ENCODE assay signal across 19 cellular contexts in the genomic region with DNA sequence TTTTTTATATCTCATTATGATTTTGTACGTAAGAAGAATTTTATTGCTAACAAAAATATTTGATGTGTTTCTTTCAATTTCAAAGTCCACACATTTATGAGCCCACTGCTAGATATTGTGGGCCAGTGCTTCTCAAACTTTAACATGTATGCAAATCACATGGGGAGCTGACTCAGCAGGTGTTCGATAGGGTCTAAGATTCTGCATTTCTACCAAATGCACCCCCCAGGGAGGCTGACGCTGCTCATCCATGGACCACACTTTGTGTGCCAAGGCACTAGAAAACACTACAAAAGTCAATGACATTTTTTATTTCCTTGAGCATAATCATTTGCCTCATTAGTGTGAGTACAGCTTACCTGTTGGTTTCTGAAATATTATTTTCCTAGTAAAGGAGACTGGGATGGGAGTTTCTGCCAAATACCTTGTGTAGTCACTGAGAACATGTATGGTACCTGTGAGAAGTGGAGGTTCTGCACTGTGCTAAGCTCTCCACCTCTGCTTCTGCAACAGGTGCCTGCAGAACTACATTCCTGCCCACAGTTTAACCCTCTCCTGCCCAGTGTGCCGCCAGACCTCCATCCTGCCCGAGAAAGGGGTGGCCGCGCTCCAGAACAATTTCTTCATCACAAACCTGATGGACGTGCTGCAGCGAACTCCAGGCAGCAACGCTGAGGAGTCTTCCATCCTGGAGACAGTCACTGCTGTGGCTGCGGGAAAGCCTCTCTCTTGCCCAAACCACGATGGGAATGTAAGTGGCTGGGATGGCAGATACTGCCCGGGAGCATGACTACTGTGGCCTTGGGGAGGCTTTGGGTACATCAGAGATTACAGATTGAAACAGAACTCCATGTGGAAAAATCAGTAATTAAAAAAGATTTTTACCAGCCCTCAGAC.
DNase-seq lines count a peak whose midpoint lies in the region; ATAC-seq, FAIRE-seq and TF ChIP-seq lines count a peak whose summit lies in the region.
"Had no signal": no experiment of that assay in that cellular context is flagged by ENCODE, and none has a peak within 500 bp of the region (broad histone marks: within the 10 kb centered on the region; RNA-seq: fewer than 3 reads in every experiment).

No MANE protein-coding gene starts in this region.

- TF ChIP-seq POLR2A in A549 (IDR thresholded peaks at IDR 0.05; ENCODE audit: low read length) (no peak), IMR-90 (IDR thresholded peaks at IDR 0.05; ENCODE audit: low read depth, low read length) (no peak), esophagus muscularis mucosa (IDR thresholded peaks at IDR 0.05; ENCODE audit: low read depth) (no peak)

- no peaks in the 10 kb centered on the region for H3K4me1 Mint-ChIP-seq in osteocyte (ENCODE audit: unreplicated experiment)

- no peaks in the 10 kb centered on the region for H3K9me3 Mint-ChIP-seq in osteocyte (ENCODE audit: unreplicated experiment)

- peaks cover 22% of the 10 kb centered on the region for H3K36me3 Mint-ChIP-seq in osteocyte (ENCODE audit: unreplicated experiment)

- in situ Hi-C loops in IMR-90 (cut with MboI; ENCODE audit: low sequenced_read_pairs) = no loop called here

- no peaks in the 10 kb centered on the region for H3K27me3 Mint-ChIP-seq in osteocyte (ENCODE audit: unreplicated experiment)
- H3K27me3 Mint-ChIP-seq: CD4-positive, alpha-beta memory T cell had no signal

- H3K27me3 ChIP-seq in IMR-90 (ENCODE audit: control insufficient read depth, insufficient read depth, low read length) = no peaks in the 10 kb centered on the region
- no peaks in the 10 kb centered on the region for H3K27me3 ChIP-seq in esophagus muscularis mucosa
- no peaks in the 10 kb centered on the region for H3K27me3 ChIP-seq in trophoblast cell (ENCODE audit: insufficient read depth, low read length)
- H3K27me3 ChIP-seq in SK-N-SH (ENCODE audit: insufficient read depth) = no peaks in the 10 kb centered on the region
- H3K27me3 ChIP-seq in PC-9 (ENCODE audit: insufficient read depth, low read depth) = no peaks in the 10 kb centered on the region

- H2AFZ ChIP-seq in IMR-90 (replicated peaks; ENCODE audit: low read length, poor library complexity) = no peak overlapping the region
- no peak overlapping the region for H2AFZ ChIP-seq in trophoblast cell (ENCODE audit: insufficient read depth, low read length, poor library complexity)
- no peak overlapping the region for H2AFZ ChIP-seq in SK-N-SH (ENCODE audit: low read depth)
- H2AFZ ChIP-seq in PC-9 = no peak overlapping the region

- ATAC-seq in A549 = no peak
- ATAC-seq in IMR-90 (ENCODE audit: low read depth) = no peak
- ATAC-seq in left ventricle myocardium superior = no peak
- ATAC-seq: GM12878, HCT116, Right ventricle myocardium inferior had no signal

- no peak for TF ChIP-seq CTCF in A549 (IDR thresholded peaks at IDR 0.05)
- TF ChIP-seq CTCF in IMR-90 (conservative IDR thresholded peaks at IDR 0.05; ENCODE audit: low read depth, low read length) = no peak
- TF ChIP-seq CTCF in esophagus muscularis mucosa (IDR thresholded peaks at IDR 0.05) = no peak
- TF ChIP-seq CTCF in osteocyte (IDR thresholded peaks at IDR 0.05) = no peak
- no peak for TF ChIP-seq CTCF in SK-N-SH (IDR thresholded peaks at IDR 0.05)
- no peak for TF ChIP-seq CTCF in PC-9 (conservative IDR thresholded peaks at IDR 0.05)

- H3K27ac ChIP-seq in A549 (no peak overlapping the region), IMR-90 (ENCODE audit: insufficient read depth, low read length) (no peak overlapping the region), esophagus muscularis mucosa (replicated peaks in 1 of 4) (no peak overlapping the region), trophoblast cell (ENCODE audit: low read depth, low read length) (no peak overlapping the region), SK-N-SH (ENCODE audit: low read depth in 2 of 2, low read length in 1 of 2) (no peak overlapping the region), PC-9 (no peak overlapping the region)

- H3K56ac ChIP-seq in IMR-90 (ENCODE audit: extremely low read depth, insufficient read depth, low read length) = no peak overlapping the region

- H3K27ac Mint-ChIP-seq in osteocyte (ENCODE audit: unreplicated experiment) = no peak overlapping the region
- H3K27ac Mint-ChIP-seq: CD4-positive, alpha-beta memory T cell had no signal

- H3F3A ChIP-seq in SK-N-SH (replicated peaks; ENCODE audit: insufficient read depth) = no peaks in the 10 kb centered on the region
- no peaks in the 10 kb centered on the region for H3F3A ChIP-seq in PC-9 (ENCODE audit: insufficient read depth, low read depth)

- H2BK120ac ChIP-seq in IMR-90 (ENCODE audit: low read depth, low read length) (no peak overlapping the region), trophoblast cell (ENCODE audit: insufficient read depth, low read length, poor library complexity) (no peak overlapping the region)

- H2AK5ac ChIP-seq in IMR-90 (ENCODE audit: low read depth, low read length) = no peak overlapping the region
- no peak overlapping the region for H2AK5ac ChIP-seq in trophoblast cell (ENCODE audit: low read length)

- BruUV-seq in IMR-90 (replicated peaks; lab: Mats Ljungman, UMichigan) (no TSS peak), PC-9 (replicated peaks; lab: Mats Ljungman, UMichigan) (no TSS peak)

- H3K79me2 ChIP-seq in trophoblast cell (ENCODE audit: control insufficient read depth, insufficient read depth, low read length, poor library complexity) (no peaks in the 10 kb centered on the region), SK-N-SH (ENCODE audit: insufficient read depth) (peaks cover 13% of the 10 kb centered on the region; the same call in 1 of the 2 replicates), PC-9 (ENCODE audit: low read depth) (peaks cover 5% of the 10 kb centered on the region; the same call in 1 of the 2 replicates)

- peaks cover 13% of the 10 kb centered on the region for H3K36me3 ChIP-seq in IMR-90 (ENCODE audit: control insufficient read depth, insufficient read depth, low read length)
- H3K36me3 ChIP-seq in esophagus muscularis mucosa = peaks cover 0 to 39% (median 17%) of the 10 kb centered on the region in 4 donors
- H3K36me3 ChIP-seq in trophoblast cell (ENCODE audit: control insufficient read depth in 1 of 2, insufficient read depth in 2 of 2, low read length in 2 of 2) = no peaks in the 10 kb centered on the region
- peaks cover 12 to 16% of the 10 kb centered on the region in 2 experiments for H3K36me3 ChIP-seq in SK-N-SH (replicated peaks in 1 of 2; ENCODE audit: control insufficient read depth in 1 of 2, insufficient read depth in 2 of 2, low read length in 1 of 2)
- 0 out of 2 replicates have a peak, but pooled peaks cover 4% of the 10 kb centered on the region for H3K36me3 ChIP-seq in PC-9 (ENCODE audit: low read depth)

- TF ChIP-seq RAD21 in A549 (conservative IDR thresholded peaks at IDR 0.05 in 1 of 2, IDR thresholded peaks at IDR 0.05 in 1 of 2) (no peak), IMR-90 (IDR thresholded peaks at IDR 0.05; ENCODE audit: low read length) (no peak), SK-N-SH (IDR thresholded peaks at IDR 0.05; ENCODE audit: low read length) (no peak)

- no peak overlapping the region for H3K23ac ChIP-seq in IMR-90 (ENCODE audit: low read depth, low read length)
- H3K23ac ChIP-seq in trophoblast cell (ENCODE audit: low read length) = no peak overlapping the region

- H4K91ac ChIP-seq in IMR-90 (ENCODE audit: insufficient read depth, low read depth, low read length) = no peak overlapping the region
- no peak overlapping the region for H4K91ac ChIP-seq in trophoblast cell (ENCODE audit: low read depth, low read length)

- no peak overlapping the region for H3K4me3 Mint-ChIP-seq in osteocyte (ENCODE audit: unreplicated experiment)
- H3K4me3 Mint-ChIP-seq: CD4-positive, alpha-beta memory T cell had no signal

- H2BK5ac ChIP-seq in IMR-90 (ENCODE audit: low read depth, low read length, poor library complexity, severe bottlenecking) (no peak overlapping the region), trophoblast cell (ENCODE audit: low read depth, low read length, poor library complexity) (no peak overlapping the region)

- H3K4ac ChIP-seq in IMR-90 (ENCODE audit: low read depth, low read length) (no peak overlapping the region), trophoblast cell (ENCODE audit: low read depth, low read length) (no peak overlapping the region)

- FAIRE-seq in A549 (lab: Jason Lieb, UNC) = no peak
- FAIRE-seq: GM12878, GM19239, RCC 7860 had no signal

- H4K8ac ChIP-seq in IMR-90 (ENCODE audit: low read depth in 2 of 2, low read length in 2 of 2) (no peak overlapping the region), trophoblast cell (ENCODE audit: low read depth, low read length) (no peak overlapping the region)

- dilution Hi-C loops in IMR-90 (cut with HindIII; ENCODE audit: low sequenced_read_pairs, unreplicated experiment) = no loop called here

- H3K4me2 ChIP-seq in A549 (no peak overlapping the region), IMR-90 (ENCODE audit: low read depth, low read length) (no peak overlapping the region), trophoblast cell (ENCODE audit: low read length) (no peak overlapping the region), SK-N-SH (no peak overlapping the region), PC-9 (no peak overlapping the region)

- no peak overlapping the region for H2BK20ac ChIP-seq in IMR-90 (ENCODE audit: low read depth, low read length)

- no peak overlapping the region for H3K9ac ChIP-seq in IMR-90 (ENCODE audit: low read depth, low read length)
- H3K9ac ChIP-seq in trophoblast cell (ENCODE audit: low read length) = no peak overlapping the region
- H3K9ac ChIP-seq in SK-N-SH = no peak overlapping the region

- no peak overlapping the region for H3K14ac ChIP-seq in IMR-90 (replicated peaks; ENCODE audit: low read depth, low read length)
- no peak overlapping the region for H3K14ac ChIP-seq in trophoblast cell (ENCODE audit: low read length)

- H3K9me3 ChIP-seq in A549 (no peaks in the 10 kb centered on the region), IMR-90 (ENCODE audit: control insufficient read depth, insufficient read depth, low read length) (no peaks in the 10 kb centered on the region), esophagus muscularis mucosa (no peaks in the 10 kb centered on the region), trophoblast cell (ENCODE audit: insufficient read depth, low read depth, low read length) (no peaks in the 10 kb centered on the region), SK-N-SH (no peaks in the 10 kb centered on the region), PC-9 (ENCODE audit: insufficient read depth, low read depth) (no peaks in the 10 kb centered on the region)

- peaks cover 2% of the 10 kb centered on the region; the same call in 1 of the 2 replicates for H3K9me1 ChIP-seq in IMR-90 (ENCODE audit: insufficient read depth, low read length)

- H2BK12ac ChIP-seq in trophoblast cell (ENCODE audit: low read length) = no peak overlapping the region

- TF ChIP-seq EP300 in A549 (IDR thresholded peaks at IDR 0.05) (no peak), esophagus muscularis mucosa (IDR thresholded peaks at IDR 0.05) (no peak), SK-N-SH (IDR thresholded peaks at IDR 0.05; ENCODE audit: borderline replicate concordance in 1 of 2, low read depth in 1 of 2, low read length in 1 of 2) (no peak)

- DNase-seq in A549 (ENCODE audit: low read depth in 1 of 2, low spot score in 1 of 2) (no peak), IMR-90 (no peak), esophagus muscularis mucosa (ENCODE audit: extremely low spot score) (peak; percentile 47), trophoblast cell (peak; percentile 8 to 53), osteocyte (ENCODE audit: extremely low spot score, unreplicated experiment) (no peak), left ventricle myocardium superior (no peak), SK-N-SH (no peak), PC-9 (no peak)
- DNase-seq: CD4-positive, alpha-beta memory T cell; DMS153; EL; KG1; NCI-H1930; NCI-H2171 treated with DMSO at 0.1 percent for 48 hours had no signal

- H3K9me2 ChIP-seq in SK-N-SH (no peaks in the 10 kb centered on the region), PC-9 (ENCODE audit: insufficient read depth) (no peaks in the 10 kb centered on the region)

- H4K12ac ChIP-seq in trophoblast cell (ENCODE audit: low read depth, low read length) = no peak overlapping the region

- H3K4me1 ChIP-seq in A549 (no peaks in the 10 kb centered on the region), IMR-90 (ENCODE audit: control insufficient read depth, insufficient read depth, low read length) (peaks cover 2% of the 10 kb centered on the region; the same call in 1 of the 2 replicates), esophagus muscularis mucosa (peaks cover 6 to 19% (median 10%) of the 10 kb centered on the region in 4 donors), trophoblast cell (ENCODE audit: control insufficient read depth in 1 of 2, insufficient read depth in 2 of 2, low read length in 2 of 2) (peaks cover 0 to 2% of the 10 kb centered on the region in 2 experiments), SK-N-SH (ENCODE audit: control insufficient read depth in 1 of 2, insufficient read depth in 2 of 2, low read depth in 1 of 2, low read length in 1 of 2) (peaks cover 0 to 3% of the 10 kb centered on the region in 2 experiments; a peak in 1 of 4 replicates), PC-9 (replicated peaks; ENCODE audit: insufficient read depth) (no peaks in the 10 kb centered on the region)

- H3K4me3 ChIP-seq in A549 (no peak overlapping the region), IMR-90 (ENCODE audit: insufficient read depth, low read depth, low read length) (no peak overlapping the region), esophagus muscularis mucosa (no peak overlapping the region), trophoblast cell (ENCODE audit: low read depth, low read length) (no peak overlapping the region), SK-N-SH (ENCODE audit: low read depth in 2 of 2, low read length in 1 of 2) (no peak overlapping the region), PC-9 (no peak overlapping the region)
- H3K4me3 ChIP-seq: GM12878 had no signal

- 72% methylated on average over 8 of the region's 13 CpGs for WGBS in A549 (ENCODE audit: missing lambda C conversion rate)
- no CpG with 5 or more reads among the region's 13 CpGs for WGBS in IMR-90 (ENCODE audit: extremely low coverage in 2 of 2, insufficient read length in 1 of 2), 2 experiments
- WGBS in esophagus muscularis mucosa = 92% methylated on average over 13 of the region's 13 CpGs
- WGBS in trophoblast cell (ENCODE audit: extremely low coverage, insufficient coverage, insufficient read length) = no CpG with 5 or more reads among the region's 13 CpGs
- WGBS in SK-N-SH (ENCODE audit: low lambda C conversion rate) = 88% methylated on average over 12 of the region's 13 CpGs

- H3K79me1 ChIP-seq in IMR-90 (ENCODE audit: low read depth in 1 of 2, low read length in 2 of 2) (peaks cover 0 to 26% of the 10 kb centered on the region in 2 experiments; a peak in 2 of 4 replicates), trophoblast cell (ENCODE audit: low read length) (no peaks in the 10 kb centered on the region)

- CTCF ChIA-PET in A549 (lab: Yijun Ruan, JAX) = interaction anchor here (0.8 to 0.9 kb wide), 2 partner anchors 20 to 52 kb away, joined by 3 read pairs; no protein-coding TSS in a partner anchor
- CTCF ChIA-PET in IMR-90 (lab: Yijun Ruan, JAX) = interaction anchor here (0.5 kb wide), 1 partner anchor 139 kb away, joined by 5 read pairs; no protein-coding TSS in a partner anchor
- CTCF ChIA-PET in SK-N-SH (lab: Yijun Ruan, JAX) = interaction anchor here (0.7 to 1.2 kb wide), 2 partner anchors 7 to 52 kb away, joined by 3 to 5 read pairs; no protein-coding TSS in a partner anchor
- CTCF ChIA-PET in PC-9 (lab: Charles Lee) = interaction anchor here (0.7 kb wide), 1 partner anchor 27 kb away, joined by 3 read pairs; no protein-coding TSS in a partner anchor

- H2AK9ac ChIP-seq in IMR-90 (replicated peaks; ENCODE audit: low read depth, low read length, poor library complexity) = no peak overlapping the region

- POLR2A ChIA-PET in A549 (lab: Yijun Ruan, JAX) = no interaction called here
- POLR2A ChIA-PET in IMR-90 (lab: Charles Lee; ENCODE audit: unreplicated experiment) = no interaction called here
- POLR2A ChIA-PET in SK-N-SH (lab: Yijun Ruan, JAX) = no interaction called here
- POLR2A ChIA-PET in PC-9 (lab: Charles Lee; ENCODE audit: unreplicated experiment) = no interaction called here

- intact Hi-C loops in IMR-90 (cut with micrococcal nuclease) = no loop called here
- intact Hi-C loops in esophagus muscularis mucosa (cut with DNase I) = no loop called here
- intact Hi-C loops in left ventricle myocardium superior (cut with micrococcal nuclease) = no loop called here
- intact Hi-C loops in PC-9 (cut with micrococcal nuclease; ENCODE audit: unreplicated experiment) = no loop called here

- H3K18ac ChIP-seq in IMR-90 (ENCODE audit: low read depth, low read length) = no peak overlapping the region
- no peak overlapping the region for H3K18ac ChIP-seq in trophoblast cell (ENCODE audit: low read length)

- no peak overlapping the region for H2BK15ac ChIP-seq in IMR-90 (ENCODE audit: low read depth, low read length)

- no peak overlapping the region for H4K5ac ChIP-seq in IMR-90 (ENCODE audit: low read depth, low read length)

- H4K20me1 ChIP-seq in IMR-90 (ENCODE audit: insufficient read depth, low read length) (peaks cover 3% of the 10 kb centered on the region; the same call in 1 of the 2 replicates), SK-N-SH (ENCODE audit: insufficient read depth) (no peaks in the 10 kb centered on the region), PC-9 (ENCODE audit: insufficient read depth) (no peaks in the 10 kb centered on the region; the same call in 1 of the 2 replicates)

Comparison
In these comparisons a context has a peak if more than half of its experiments do, and no peak if none do; other contexts are left out.
1. DNase-seq: peak in esophagus muscularis mucosa (single experiment) and trophoblast cell (2 of 2); none in A549 (0 of 2), IMR-90 (single experiment), osteocyte (single experiment), left ventricle myocardium superior (single experiment), SK-N-SH (single experiment) and PC-9 (0 of 2).